In genomic region chr7:35004531-35005096, GRCh38 we compare ENCODE assay signal across 1 cellular context.
TF ChIP-seq lines count a peak whose summit lies in the region.

No MANE protein-coding gene starts in this region.

TF ChIP-seq in SK-N-SH, 30 proteins besides CTCF, POLR2A, EP300 and RAD21 (continued from another document):
- no peak for TF ChIP-seq USF2 (IDR thresholded peaks at IDR 0.05; ENCODE audit: borderline replicate concordance, low read depth, low read length)
- no peak for TF ChIP-seq REST (IDR thresholded peaks at IDR 0.05; ENCODE audit: low read depth, low read length)
- TF ChIP-seq SMC3 (IDR thresholded peaks at IDR 0.05; ENCODE audit: low read depth, low read length): no peak
- no peak for TF ChIP-seq SIN3A (IDR thresholded peaks at IDR 0.05; ENCODE audit: borderline replicate concordance, low read depth, low read length)
- TF ChIP-seq CHD2 (IDR thresholded peaks at IDR 0.05; ENCODE audit: low read length, partially characterized antibody): no peak
- no peak for TF ChIP-seq ELF1 (IDR thresholded peaks at IDR 0.05)
- 0 out of 2 replicates have a peak, but pooled peaks have one; percentile 15 for TF ChIP-seq TEAD4 (IDR thresholded peaks at IDR 0.05; ENCODE audit: borderline replicate concordance, insufficient read depth)
- no peak for TF ChIP-seq GABPA (IDR thresholded peaks at IDR 0.05; ENCODE audit: low read depth)
- no peak for TF ChIP-seq IRF3 (IDR thresholded peaks at IDR 0.05; ENCODE audit: low read depth, low read length)
- TF ChIP-seq RXRA (IDR thresholded peaks at IDR 0.05; ENCODE audit: borderline replicate concordance, low read depth): no peak
- no peak for TF ChIP-seq POLR2AphosphoS5 (IDR thresholded peaks at IDR 0.05; ENCODE audit: low read depth, low read length)
- TF ChIP-seq GATA2 (CRISPR knock-in tag; IDR thresholded peaks at IDR 0.05): no peak
- peak; percentile 96 for TF ChIP-seq PBX3 (IDR thresholded peaks at IDR 0.05)
- no peak for TF ChIP-seq RFX5 (IDR thresholded peaks at IDR 0.05; ENCODE audit: low read length)
- peak; percentile 19; the same call in 1 of the 2 replicates for TF ChIP-seq NFIC (IDR thresholded peaks at IDR 0.05; ENCODE audit: borderline replicate concordance)
- TF ChIP-seq USF1 (IDR thresholded peaks at IDR 0.05; ENCODE audit: borderline replicate concordance, low read depth): no peak
- TF ChIP-seq RCOR1 (IDR thresholded peaks at IDR 0.05; ENCODE audit: low read length): no peak
